Comparison of ENCODE assay signal across 1 cellular context in the genomic region with DNA sequence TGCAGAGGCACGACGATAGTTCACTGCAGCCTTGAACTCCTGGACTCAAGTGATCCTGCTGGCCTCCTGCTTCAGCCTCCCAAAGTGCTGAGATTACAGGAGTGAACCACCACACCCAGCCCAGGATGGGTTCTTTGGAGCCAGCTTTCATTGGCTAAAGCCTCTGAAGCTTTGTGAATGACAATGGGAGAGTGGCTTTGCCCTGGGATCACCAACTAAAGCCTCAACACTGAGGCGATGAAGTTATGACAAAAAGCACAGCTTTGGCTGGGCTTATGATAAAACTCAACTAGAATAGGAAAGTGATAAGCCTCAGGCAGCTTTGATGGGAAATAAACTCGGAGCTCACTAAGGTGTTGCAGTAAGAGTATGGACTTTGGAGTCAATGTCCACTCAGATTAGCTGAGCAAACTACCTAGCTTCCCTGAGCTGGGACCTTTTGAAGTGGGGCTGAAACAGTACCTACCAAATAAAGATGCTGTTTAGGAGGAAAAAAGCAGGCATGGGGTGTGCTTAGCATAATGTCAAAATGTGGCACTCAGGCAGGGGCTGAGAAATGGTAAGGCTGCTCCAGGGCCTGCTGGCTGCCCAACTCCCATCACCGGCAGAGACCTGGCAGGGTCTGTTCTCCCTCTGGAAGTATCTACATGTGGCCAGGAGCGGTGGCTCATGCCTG.
TF ChIP-seq lines count a peak whose summit lies in the region.

No MANE protein-coding gene starts in this region.

TF ChIP-seq in HepG2, 621 proteins besides CTCF, POLR2A, EP300 and RAD21 (continued from another document and continues in another):
- no peak for TF ChIP-seq ZNF777 (CRISPR knock-in tag; IDR thresholded peaks at IDR 0.05)
- peak; percentile 20; the same call in 1 of the 2 replicates for TF ChIP-seq ZNF772 (CRISPR knock-in tag; IDR thresholded peaks at IDR 0.05)
- TF ChIP-seq, protein P1, sequence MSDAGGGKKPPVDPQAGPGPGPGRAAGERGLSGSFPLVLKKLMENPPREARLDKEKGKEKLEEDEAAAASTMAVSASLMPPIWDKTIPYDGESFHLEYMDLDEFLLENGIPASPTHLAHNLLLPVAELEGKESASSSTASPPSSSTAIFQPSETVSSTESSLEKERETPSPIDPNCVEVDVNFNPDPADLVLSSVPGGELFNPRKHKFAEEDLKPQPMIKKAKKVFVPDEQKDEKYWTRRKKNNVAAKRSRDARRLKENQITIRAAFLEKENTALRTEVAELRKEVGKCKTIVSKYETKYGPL (CRISPR knock-in tag; IDR thresholded peaks at IDR 0.05) = no peak
- TF ChIP-seq ZNF619 (CRISPR knock-in tag; IDR thresholded peaks at IDR 0.05) = no peak
- TF ChIP-seq KAT2B (IDR thresholded peaks at IDR 0.05; ENCODE audit: borderline replicate concordance, low read depth, low read length) = no peak
- no peak for TF ChIP-seq ZNF616 (CRISPR knock-in tag; IDR thresholded peaks at IDR 0.05; ENCODE audit: low read depth)
- TF ChIP-seq ATF7 (IDR thresholded peaks at IDR 0.05) = no peak
- TF ChIP-seq ATF7 (CRISPR knock-in tag; IDR thresholded peaks at IDR 0.05) = no peak
- TF ChIP-seq TAF15 (IDR thresholded peaks at IDR 0.05; ENCODE audit: low read depth, low read length, poor library complexity, severe bottlenecking) = no peak
- TF ChIP-seq ZBTB1 (CRISPR knock-in tag; IDR thresholded peaks at IDR 0.05; ENCODE audit: borderline replicate concordance) = no peak
- TF ChIP-seq RAD51 (IDR thresholded peaks at IDR 0.05; ENCODE audit: borderline replicate concordance) = no peak
- no peak for TF ChIP-seq GABPA (IDR thresholded peaks at IDR 0.05; ENCODE audit: low read depth, low read length)
- TF ChIP-seq GABPA (CRISPR knock-in tag; IDR thresholded peaks at IDR 0.05; ENCODE audit: low read depth) = 0 out of 2 replicates have a peak, but pooled peaks have one; percentile 20
- 0 out of 2 replicates have a peak, but pooled peaks have one; percentile 40 for TF ChIP-seq NCOA2 (CRISPR knock-in tag; IDR thresholded peaks at IDR 0.05)
- TF ChIP-seq ZBTB7A (CRISPR knock-in tag; IDR thresholded peaks at IDR 0.05) = no peak
- no peak for TF ChIP-seq PRDM15 (CRISPR knock-in tag; IDR thresholded peaks at IDR 0.05)
- no peak for TF ChIP-seq MXD4 (CRISPR knock-in tag; IDR thresholded peaks at IDR 0.05)
- TF ChIP-seq ATM (IDR thresholded peaks at IDR 0.05; ENCODE audit: borderline replicate concordance) = no peak
- TF ChIP-seq MYC (CRISPR knock-in tag; IDR thresholded peaks at IDR 0.05; ENCODE audit: borderline replicate concordance) = no peak; the same call in 1 of the 2 replicates
- no peak for TF ChIP-seq HNRNPUL1 (IDR thresholded peaks at IDR 0.05; ENCODE audit: low read depth, low read length)
- TF ChIP-seq PHF5A (CRISPR knock-in tag; IDR thresholded peaks at IDR 0.05; ENCODE audit: low read depth, unreplicated experiment) = no peak
- no peak for TF ChIP-seq DMAP1 (CRISPR knock-in tag; IDR thresholded peaks at IDR 0.05)
- no peak for TF ChIP-seq MTA3 (CRISPR knock-in tag; IDR thresholded peaks at IDR 0.05)
- TF ChIP-seq, protein P2, sequence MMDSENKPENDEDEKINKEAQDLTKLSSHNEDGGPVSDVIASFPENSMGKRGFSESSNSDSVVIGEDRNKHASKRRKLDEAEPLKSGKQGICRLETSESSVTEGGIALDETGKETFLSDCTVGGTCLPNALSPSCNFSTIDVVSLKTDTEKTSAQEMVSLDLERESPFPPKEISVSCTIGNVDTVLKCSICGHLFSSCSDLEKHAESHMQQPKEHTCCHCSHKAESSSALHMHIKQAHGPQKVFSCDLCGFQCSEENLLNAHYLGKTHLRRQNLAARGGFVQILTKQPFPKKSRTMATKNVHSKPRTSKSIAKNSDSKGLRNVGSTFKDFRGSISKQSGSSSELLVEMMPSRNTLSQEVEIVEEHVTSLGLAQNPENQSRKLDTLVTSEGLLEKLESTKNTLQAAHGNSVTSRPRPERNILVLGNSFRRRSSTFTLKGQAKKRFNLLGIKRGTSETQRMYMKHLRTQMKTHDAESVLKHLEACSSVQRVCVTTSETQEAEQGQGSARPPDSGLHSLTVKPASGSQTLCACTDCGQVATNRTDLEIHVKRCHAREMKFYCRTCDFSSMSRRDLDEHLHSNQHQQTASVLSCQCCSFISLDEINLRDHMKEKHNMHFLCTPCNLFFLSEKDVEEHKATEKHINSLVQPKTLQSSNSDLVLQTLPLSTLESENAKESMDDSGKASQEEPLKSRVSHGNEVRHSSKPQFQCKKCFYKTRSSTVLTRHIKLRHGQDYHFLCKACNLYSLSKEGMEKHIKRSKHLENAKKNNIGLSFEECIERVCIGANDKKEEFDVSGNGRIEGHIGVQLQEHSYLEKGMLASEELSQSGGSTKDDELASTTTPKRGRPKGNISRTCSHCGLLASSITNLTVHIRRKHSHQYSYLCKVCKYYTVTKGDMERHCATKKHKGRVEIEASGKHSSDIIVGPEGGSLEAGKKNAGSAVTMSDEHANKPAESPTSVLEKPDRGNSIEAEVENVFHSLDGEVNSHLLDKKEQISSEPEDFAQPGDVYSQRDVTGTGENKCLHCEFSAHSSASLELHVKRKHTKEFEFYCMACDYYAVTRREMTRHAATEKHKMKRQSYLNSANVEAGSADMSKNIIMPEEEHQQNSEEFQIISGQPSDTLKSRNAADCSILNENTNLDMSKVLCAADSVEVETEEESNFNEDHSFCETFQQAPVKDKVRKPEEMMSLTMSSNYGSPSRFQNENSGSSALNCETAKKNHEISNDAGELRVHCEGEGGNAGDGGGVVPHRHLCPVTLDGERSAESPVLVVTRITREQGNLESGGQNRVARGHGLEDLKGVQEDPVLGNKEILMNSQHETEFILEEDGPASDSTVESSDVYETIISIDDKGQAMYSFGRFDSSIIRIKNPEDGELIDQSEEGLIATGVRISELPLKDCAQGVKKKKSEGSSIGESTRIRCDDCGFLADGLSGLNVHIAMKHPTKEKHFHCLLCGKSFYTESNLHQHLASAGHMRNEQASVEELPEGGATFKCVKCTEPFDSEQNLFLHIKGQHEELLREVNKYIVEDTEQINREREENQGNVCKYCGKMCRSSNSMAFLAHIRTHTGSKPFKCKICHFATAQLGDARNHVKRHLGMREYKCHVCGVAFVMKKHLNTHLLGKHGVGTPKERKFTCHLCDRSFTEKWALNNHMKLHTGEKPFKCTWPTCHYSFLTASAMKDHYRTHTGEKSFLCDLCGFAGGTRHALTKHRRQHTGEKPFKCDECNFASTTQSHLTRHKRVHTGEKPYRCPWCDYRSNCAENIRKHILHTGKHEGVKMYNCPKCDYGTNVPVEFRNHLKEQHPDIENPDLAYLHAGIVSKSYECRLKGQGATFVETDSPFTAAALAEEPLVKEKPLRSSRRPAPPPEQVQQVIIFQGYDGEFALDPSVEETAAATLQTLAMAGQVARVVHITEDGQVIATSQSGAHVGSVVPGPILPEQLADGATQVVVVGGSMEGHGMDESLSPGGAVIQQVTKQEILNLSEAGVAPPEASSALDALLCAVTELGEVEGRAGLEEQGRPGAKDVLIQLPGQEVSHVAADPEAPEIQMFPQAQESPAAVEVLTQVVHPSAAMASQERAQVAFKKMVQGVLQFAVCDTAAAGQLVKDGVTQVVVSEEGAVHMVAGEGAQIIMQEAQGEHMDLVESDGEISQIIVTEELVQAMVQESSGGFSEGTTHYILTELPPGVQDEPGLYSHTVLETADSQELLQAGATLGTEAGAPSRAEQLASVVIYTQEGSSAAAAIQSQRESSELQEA (CRISPR knock-in tag; IDR thresholded peaks at IDR 0.05; ENCODE audit: not compliant biosample characterization) = no peak
- no peak; the same call in none of the 2 replicates for TF ChIP-seq ZSCAN29 (CRISPR knock-in tag; conservative IDR thresholded peaks at IDR 0.05)
- no peak for TF ChIP-seq DZIP1 (CRISPR knock-in tag; IDR thresholded peaks at IDR 0.05)
- TF ChIP-seq ZNF496 (CRISPR knock-in tag; IDR thresholded peaks at IDR 0.05; ENCODE audit: insufficient replicate concordance) = no peak
- TF ChIP-seq MTERF4 (CRISPR knock-in tag; IDR thresholded peaks at IDR 0.05) = no peak
- TF ChIP-seq ZSCAN21 (CRISPR knock-in tag; IDR thresholded peaks at IDR 0.05; ENCODE audit: borderline replicate concordance) = 0 out of 2 replicates have a peak, but pooled peaks have one; percentile 48
- TF ChIP-seq, protein P3, sequence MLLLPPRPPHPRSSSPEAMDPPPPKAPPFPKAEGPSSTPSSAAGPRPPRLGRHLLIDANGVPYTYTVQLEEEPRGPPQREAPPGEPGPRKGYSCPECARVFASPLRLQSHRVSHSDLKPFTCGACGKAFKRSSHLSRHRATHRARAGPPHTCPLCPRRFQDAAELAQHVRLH (CRISPR knock-in tag; IDR thresholded peaks at IDR 0.05; ENCODE audit: borderline replicate concordance, low read depth) = no peak
- TF ChIP-seq AGO1 (IDR thresholded peaks at IDR 0.05; ENCODE audit: low read depth, low read length, poor library complexity, severe bottlenecking) = no peak
- no peak for TF ChIP-seq JARID2 (CRISPR knock-in tag; IDR thresholded peaks at IDR 0.05; ENCODE audit: insufficient replicate concordance)
- no peak for TF ChIP-seq ZKSCAN5 (CRISPR knock-in tag; IDR thresholded peaks at IDR 0.05)
- TF ChIP-seq ASH2L (IDR thresholded peaks at IDR 0.05; ENCODE audit: insufficient read length, low read depth, low read length) = peak; percentile 68
- TF ChIP-seq ESRRA (CRISPR knock-in tag; IDR thresholded peaks at IDR 0.05; ENCODE audit: low read depth) = no peak
- TF ChIP-seq MAZ (IDR thresholded peaks at IDR 0.05; ENCODE audit: borderline replicate concordance, low read depth, low read length) = no peak
- no peak; the same call in 1 of the 2 replicates for TF ChIP-seq MAZ (CRISPR knock-in tag; IDR thresholded peaks at IDR 0.05; ENCODE audit: low read depth)
- no peak for TF ChIP-seq KDM5B (CRISPR knock-in tag; IDR thresholded peaks at IDR 0.05; ENCODE audit: borderline replicate concordance)
- TF ChIP-seq SAP130 (CRISPR knock-in tag; IDR thresholded peaks at IDR 0.05; ENCODE audit: low read depth) = peak; percentile 86
- TF ChIP-seq ZBTB37 (CRISPR knock-in tag; IDR thresholded peaks at IDR 0.05) = no peak
